ENCODE assay signal across 18 cellular contexts in genomic region chr2:71919701-71920100, GRCh38.
"Had no signal": no experiment of that assay in that cellular context is flagged by ENCODE, and none has a peak within 500 bp of the region (broad histone marks: within the 10 kb centered on the region; RNA-seq: fewer than 3 reads in every experiment).

No MANE protein-coding gene starts in this region.

- H3K4me3 ChIP-seq: heart right ventricle, prostate gland, right lobe of liver, tibial artery, upper lobe of left lung, uterus had no signal

- H3K9me3 ChIP-seq: prostate gland, right lobe of liver had no signal

- ATAC-seq: heart right ventricle; left lobe of liver; naive thymus-derived CD4-positive, alpha-beta T cell; right lobe of liver; stimulated activated memory B cell treated with anti-CD40 and anti-IgM and Interleukin-4, amounts not matched to agents 10 μg/mL and 1 μg/mL and 100 μg/mL, for 72 hours had no signal

- H3K27ac ChIP-seq: heart right ventricle, parathyroid adenoma, prostate gland, right lobe of liver, tibial artery, upper lobe of left lung, uterus had no signal

- H3K36me3 ChIP-seq: heart right ventricle, prostate gland, right lobe of liver, tibial artery, upper lobe of left lung, uterus had no signal

- H3K27me3 ChIP-seq: heart right ventricle, right lobe of liver, tibial artery, upper lobe of left lung, uterus had no signal

- H3K4me1 ChIP-seq: parathyroid adenoma, prostate gland, right lobe of liver, tibial artery, upper lobe of left lung, uterus had no signal

- H3K9ac ChIP-seq: parathyroid adenoma had no signal

- H3K79me2 ChIP-seq: parathyroid adenoma had no signal

- H2AFZ ChIP-seq: parathyroid adenoma had no signal

- DNase-seq: effector CD4-positive, alpha-beta T cell; endodermal cell; erythroblast; heart right ventricle; hypothalamus; islet precursor cell; mammary epithelial cell; naive thymus-derived CD4-positive, alpha-beta T cell; nephron progenitor cell; right lobe of liver; stimulated activated CD4-positive, alpha-beta T cell treated with anti-CD3 and anti-CD28 coated beads, Interleukin-4, amount 100 ng/mL, for 24 hours; tibial artery; upper lobe of left lung; uterus had no signal
